1 cellular context compared by ENCODE assay signal in the genomic region with DNA sequence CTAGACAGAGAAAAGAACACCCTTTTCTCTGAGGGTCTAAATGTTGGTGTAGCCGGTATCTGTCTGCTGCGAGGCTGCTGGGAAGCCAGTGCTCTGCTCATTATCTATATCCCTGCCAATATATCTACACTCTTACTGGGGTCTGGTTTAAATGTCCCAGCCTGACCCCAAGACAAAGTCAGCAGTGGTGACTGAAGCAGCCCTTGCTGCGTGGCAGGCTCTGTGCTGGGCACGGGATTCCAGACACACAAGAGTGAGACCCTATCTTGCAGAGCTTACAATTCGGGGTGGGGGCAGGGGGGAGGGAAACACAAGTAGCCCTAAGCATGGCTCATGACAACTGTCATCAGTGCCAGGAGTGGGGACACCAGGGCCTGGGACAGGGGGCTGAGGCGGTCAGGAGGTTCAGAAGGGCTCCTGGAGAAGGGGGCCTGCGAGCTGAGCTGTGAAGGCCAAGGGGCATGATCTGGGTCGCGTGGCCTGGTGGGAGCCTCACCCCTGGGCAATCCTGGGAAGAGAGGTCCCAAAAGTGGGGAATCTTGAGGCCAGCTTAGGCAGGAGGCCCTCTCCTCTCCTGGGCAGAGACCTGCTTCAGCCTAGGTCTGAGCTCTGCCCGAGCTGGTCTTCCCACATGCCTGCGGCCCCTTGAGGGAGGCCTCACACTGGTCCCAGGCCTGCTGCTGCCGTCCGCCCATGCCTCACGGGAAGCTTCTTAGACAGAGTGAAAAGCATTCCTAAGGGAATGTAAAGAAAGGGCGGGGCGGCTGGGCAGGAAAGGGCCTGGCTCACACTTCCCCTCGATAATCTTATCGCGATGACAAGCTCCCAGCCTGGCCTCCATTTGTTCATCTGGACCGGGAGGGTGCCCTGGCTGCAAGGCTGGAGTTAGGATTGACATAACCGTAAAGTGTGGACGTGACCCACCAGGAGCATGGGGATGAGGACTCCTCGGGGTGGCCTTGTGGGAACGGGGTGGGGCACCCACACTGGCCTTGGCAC.
TF ChIP-seq lines count a peak whose summit lies in the region.

No MANE protein-coding gene starts in this region.

TF ChIP-seq in HCT116, 20 proteins besides CTCF, POLR2A, EP300 and RAD21 (continued from another document):
- TF ChIP-seq, protein P1, sequence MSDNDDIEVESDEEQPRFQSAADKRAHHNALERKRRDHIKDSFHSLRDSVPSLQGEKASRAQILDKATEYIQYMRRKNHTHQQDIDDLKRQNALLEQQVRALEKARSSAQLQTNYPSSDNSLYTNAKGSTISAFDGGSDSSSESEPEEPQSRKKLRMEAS (IDR thresholded peaks at IDR 0.05): no peak
